21 cellular contexts compared by ENCODE assay signal in the genomic region with DNA sequence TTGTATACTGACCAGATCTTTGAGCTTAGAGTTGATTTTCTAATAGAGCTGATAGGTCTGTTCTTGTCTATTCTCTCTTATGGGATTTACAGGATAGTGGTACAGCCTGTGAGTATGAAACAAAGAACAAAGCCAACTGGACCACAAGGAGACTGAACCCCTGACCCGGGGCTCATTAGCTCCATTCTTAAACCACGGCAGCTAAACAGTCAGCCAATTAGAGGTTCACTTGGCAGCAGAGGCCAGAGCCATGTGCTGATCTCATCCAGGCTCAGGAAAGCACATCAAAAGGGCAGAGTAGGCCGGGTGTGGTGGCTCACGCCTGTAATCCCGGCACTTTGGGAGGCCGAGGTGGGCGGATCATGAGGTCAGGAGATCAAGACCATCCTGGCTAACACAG. TPM values are rescaled to one million over a fixed set of nuclear protein-coding genes. Genes with fewer than 3 reads are reported as not detected.
DNase-seq lines count a peak whose midpoint lies in the region; ATAC-seq and TF ChIP-seq lines count a peak whose summit lies in the region.
"Had no signal": no experiment of that assay in that cellular context is flagged by ENCODE, and none has a peak within 500 bp of the region (broad histone marks: within the 10 kb centered on the region; RNA-seq: fewer than 3 reads in every experiment).

No MANE protein-coding gene starts in this region.

- TF ChIP-seq POLR2A in breast epithelium (IDR thresholded peaks at IDR 0.05), result no peak

- POLR2A ChIA-PET in SK-N-SH (lab: Yijun Ruan, JAX), result no interaction called here

- H3K4me1 ChIP-seq in SK-N-SH (ENCODE audit: control insufficient read depth in 1 of 2, insufficient read depth in 2 of 2, low read depth in 1 of 2, low read length in 1 of 2) (peaks cover 9 to 11% of the 10 kb centered on the region in 2 experiments; a peak in 3 of 4 replicates), breast epithelium (no peaks in the 10 kb centered on the region)

- no peak overlapping the region for H3K4me3 ChIP-seq in SK-N-SH (ENCODE audit: low read depth in 2 of 2, low read length in 1 of 2)
- no peak overlapping the region for H3K4me3 ChIP-seq in retinal pigment epithelial cell (ENCODE audit: low read length)
- H3K4me3 ChIP-seq in breast epithelium, result no peak overlapping the region
- H3K4me3 ChIP-seq: BLaER1 treated with 17β-estradiol and CSF1 and Interleukin-3, amounts not matched to agents 10 nM and 100 nM had no signal

- H3K36me3 ChIP-seq in SK-N-SH (replicated peaks in 1 of 2; ENCODE audit: control insufficient read depth in 1 of 2, insufficient read depth in 2 of 2, low read length in 1 of 2) (peaks cover 0 to 5% of the 10 kb centered on the region in 2 experiments), breast epithelium (no peaks in the 10 kb centered on the region)
- H3K36me3 ChIP-seq: BLaER1 treated with 17β-estradiol and CSF1 and Interleukin-3, amounts not matched to agents 10 nM and 100 nM had no signal

- TF ChIP-seq RAD21 in SK-N-SH (IDR thresholded peaks at IDR 0.05; ENCODE audit: low read length), result no peak

- WGBS in SK-N-SH (ENCODE audit: low lambda C conversion rate), result 80% methylated on average over 7 of the region's 7 CpGs

- H3F3A ChIP-seq in SK-N-SH (replicated peaks; ENCODE audit: insufficient read depth), result peaks cover 29% of the 10 kb centered on the region

- TF ChIP-seq EP300 in SK-N-SH (IDR thresholded peaks at IDR 0.05; ENCODE audit: borderline replicate concordance in 1 of 2, low read depth in 1 of 2, low read length in 1 of 2), result no peak

- H3K9me3 ChIP-seq in SK-N-SH (no peaks in the 10 kb centered on the region), breast epithelium (no peaks in the 10 kb centered on the region)

- no peak overlapping the region for H3K27ac Mint-ChIP-seq in T-helper 2 cell treated with Interferon-gamma antibody and Interleukin-4, amounts not matched to agents 5 μg/mL and 100 μg/mL, for 36 hours
- H3K27ac Mint-ChIP-seq: CD8-positive, alpha-beta memory T cell; IgD-negative memory B cell had no signal

- H2AFZ ChIP-seq in SK-N-SH (ENCODE audit: low read depth), result no peak overlapping the region

- H3K79me2 ChIP-seq in SK-N-SH (ENCODE audit: insufficient read depth), result no peaks in the 10 kb centered on the region

- H3K9me3 Mint-ChIP-seq in T-helper 2 cell treated with Interferon-gamma antibody and Interleukin-4, amounts not matched to agents 5 μg/mL and 100 μg/mL, for 36 hours, result no peaks in the 10 kb centered on the region
- H3K9me3 Mint-ChIP-seq: CD8-positive, alpha-beta memory T cell; IgD-negative memory B cell had no signal

- no peaks in the 10 kb centered on the region for H3K9me2 ChIP-seq in SK-N-SH

- no peaks in the 10 kb centered on the region for H4K20me1 ChIP-seq in SK-N-SH (ENCODE audit: insufficient read depth)
- H4K20me1 ChIP-seq: BLaER1 treated with 17β-estradiol and CSF1 and Interleukin-3, amounts not matched to agents 10 nM and 100 nM had no signal

- no peak overlapping the region for H3K4me3 Mint-ChIP-seq in T-helper 2 cell treated with Interferon-gamma antibody and Interleukin-4, amounts not matched to agents 5 μg/mL and 100 μg/mL, for 36 hours
- H3K4me3 Mint-ChIP-seq: CD8-positive, alpha-beta memory T cell; IgD-negative memory B cell had no signal

- H3K36me3 Mint-ChIP-seq in T-helper 2 cell treated with Interferon-gamma antibody and Interleukin-4, amounts not matched to agents 5 μg/mL and 100 μg/mL, for 36 hours (ENCODE audit: low read depth), result no peaks in the 10 kb centered on the region
- H3K36me3 Mint-ChIP-seq: IgD-negative memory B cell had no signal

- H3K27me3 Mint-ChIP-seq in T-helper 2 cell treated with Interferon-gamma antibody and Interleukin-4, amounts not matched to agents 5 μg/mL and 100 μg/mL, for 36 hours (ENCODE audit: low read depth), result no peaks in the 10 kb centered on the region

- ATAC-seq in SK-N-SH treated with all-trans-retinoic acid at 6 μM for 48 hours, result peak; percentile 3; the same call in 2 of the 3 replicates

- H3K4me1 Mint-ChIP-seq in T-helper 2 cell treated with Interferon-gamma antibody and Interleukin-4, amounts not matched to agents 5 μg/mL and 100 μg/mL, for 36 hours (ENCODE audit: low read depth), result peaks cover 4% of the 10 kb centered on the region
- H3K4me1 Mint-ChIP-seq: CD8-positive, alpha-beta memory T cell had no signal

- CTCF ChIA-PET in SK-N-SH (lab: Yijun Ruan, JAX), result interaction anchor here (0.8 kb wide), 1 partner anchor 21 kb away, joined by 3 read pairs; no protein-coding TSS in a partner anchor

- no peak overlapping the region for H3K9ac ChIP-seq in SK-N-SH
- H3K9ac ChIP-seq: BLaER1 treated with 17β-estradiol and CSF1 and Interleukin-3, amounts not matched to agents 10 nM and 100 nM had no signal

- H3K27ac ChIP-seq in SK-N-SH (ENCODE audit: low read depth in 2 of 2, low read length in 1 of 2) (no peak overlapping the region), breast epithelium (no peak overlapping the region)
- H3K27ac ChIP-seq: BLaER1 treated with 17β-estradiol and CSF1 and Interleukin-3, amounts not matched to agents 10 nM and 100 nM; RWPE1 had no signal

- H3K27me3 ChIP-seq in SK-N-SH (ENCODE audit: insufficient read depth) (no peaks in the 10 kb centered on the region), breast epithelium (no peaks in the 10 kb centered on the region)
- H3K27me3 ChIP-seq: BLaER1 treated with 17β-estradiol and CSF1 and Interleukin-3, amounts not matched to agents 10 nM and 100 nM had no signal

- no peak overlapping the region for H3K4me2 ChIP-seq in SK-N-SH
- H3K4me2 ChIP-seq: BLaER1 treated with 17β-estradiol and CSF1 and Interleukin-3, amounts not matched to agents 10 nM and 100 nM had no signal

- no peak for TF ChIP-seq CTCF in SK-N-SH (IDR thresholded peaks at IDR 0.05)
- no peak for TF ChIP-seq CTCF in retinal pigment epithelial cell (conservative IDR thresholded peaks at IDR 0.05; ENCODE audit: low read depth, low read length)
- TF ChIP-seq CTCF in breast epithelium (IDR thresholded peaks at IDR 0.05), result no peak

- no peak for DNase-seq in SK-N-SH
- peak; percentile 23 for DNase-seq in RPMI7951 (ENCODE audit: low read depth)
- DNase-seq in fibroblast of peridontal ligament (ENCODE audit: extremely low read depth), result peak; percentile 63
- DNase-seq in retinal pigment epithelial cell (ENCODE audit: low read depth), result peak; percentile 65
- no peak for DNase-seq in A172 (ENCODE audit: low spot score)
- no peak for DNase-seq in T-helper 2 cell treated with Interferon-gamma antibody and Interleukin-4, amounts not matched to agents 5 μg/mL and 100 μg/mL, for 36 hours (ENCODE audit: low spot score)
- DNase-seq in breast epithelium (ENCODE audit: low spot score in 2 of 2), result no peak
- DNase-seq: 8988T; CD8-positive, alpha-beta memory T cell; DND-41; GF-D8; Kasumi-1; NCI-H1417; NCI-H187 treated with DMSO at 0.1 percent for 48 hours; NCI-H345; NCI-H69; OCI-M1 had no signal

- intact Hi-C loops in breast epithelium (cut with DNase I; ENCODE audit: low total_unique reads), result no loop called here

TF ChIP-seq in SK-N-SH treated with all-trans-retinoic acid at 6 μM for 48 hours, 23 proteins besides CTCF, POLR2A, EP300 and RAD21 (continues in another document):
- no peak for TF ChIP-seq BACH2 (CRISPR knock-in tag; IDR thresholded peaks at IDR 0.05; ENCODE audit: borderline replicate concordance)

TF ChIP-seq in SK-N-SH, 30 proteins besides CTCF, POLR2A, EP300 and RAD21:
- no peak for TF ChIP-seq TAF1 (IDR thresholded peaks at IDR 0.05; ENCODE audit: borderline replicate concordance, low read depth, low read length)
- no peak for TF ChIP-seq ELF1 (IDR thresholded peaks at IDR 0.05)
- no peak for TF ChIP-seq EZH2phosphoT487 (IDR thresholded peaks at IDR 0.05; ENCODE audit: borderline replicate concordance, low read depth)
- no peak for TF ChIP-seq CHD2 (IDR thresholded peaks at IDR 0.05; ENCODE audit: low read length, partially characterized antibody)
- TF ChIP-seq, protein P1, sequence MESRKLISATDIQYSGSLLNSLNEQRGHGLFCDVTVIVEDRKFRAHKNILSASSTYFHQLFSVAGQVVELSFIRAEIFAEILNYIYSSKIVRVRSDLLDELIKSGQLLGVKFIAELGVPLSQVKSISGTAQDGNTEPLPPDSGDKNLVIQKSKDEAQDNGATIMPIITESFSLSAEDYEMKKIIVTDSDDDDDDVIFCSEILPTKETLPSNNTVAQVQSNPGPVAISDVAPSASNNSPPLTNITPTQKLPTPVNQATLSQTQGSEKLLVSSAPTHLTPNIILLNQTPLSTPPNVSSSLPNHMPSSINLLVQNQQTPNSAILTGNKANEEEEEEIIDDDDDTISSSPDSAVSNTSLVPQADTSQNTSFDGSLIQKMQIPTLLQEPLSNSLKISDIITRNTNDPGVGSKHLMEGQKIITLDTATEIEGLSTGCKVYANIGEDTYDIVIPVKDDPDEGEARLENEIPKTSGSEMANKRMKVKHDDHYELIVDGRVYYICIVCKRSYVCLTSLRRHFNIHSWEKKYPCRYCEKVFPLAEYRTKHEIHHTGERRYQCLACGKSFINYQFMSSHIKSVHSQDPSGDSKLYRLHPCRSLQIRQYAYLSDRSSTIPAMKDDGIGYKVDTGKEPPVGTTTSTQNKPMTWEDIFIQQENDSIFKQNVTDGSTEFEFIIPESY (IDR thresholded peaks at IDR 0.05; ENCODE audit: borderline replicate concordance, low read depth), result no peak
- TF ChIP-seq NFIC (IDR thresholded peaks at IDR 0.05; ENCODE audit: borderline replicate concordance), result no peak
- TF ChIP-seq MEF2A (IDR thresholded peaks at IDR 0.05; ENCODE audit: borderline replicate concordance, low read depth), result no peak
- TF ChIP-seq POLR2AphosphoS5 (IDR thresholded peaks at IDR 0.05; ENCODE audit: low read depth, low read length), result no peak

RNA-seq across cellular contexts. Expression of a gene that starts 59.1 kb away (rescaled TPM):
- polyA plus RNA-seq in SK-N-SH (2012; rRNA removed), result 15.2 and 18.0 TPM in 2 replicates
- 20.7 and 25.8 TPM in 2 replicates for polyA plus RNA-seq in SK-N-SH (2012; cell fraction: cytosol; rRNA removed)
- polyA plus RNA-seq in SK-N-SH (2012; cell fraction: nucleus; rRNA removed), result 6.6 and 8.8 TPM in 2 replicates
- total RNA-seq in RPMI7951 (2014; rRNA removed; shearing (Covaris generic)), result 16.5 and 19.6 TPM in 2 replicates
- total RNA-seq in A172 (2014; rRNA removed; shearing (Covaris generic)), result 21.3 and 78.2 TPM in 2 replicates
- 10 to 100 TPM; 13.1 to 21.2 (median 18.7) TPM for total RNA-seq in breast epithelium

Comparison
In these comparisons a context has a peak if more than half of its experiments do, and no peak if none do; other contexts are left out.
1. DNase-seq: peak in RPMI7951 (single experiment), fibroblast of peridontal ligament (single experiment) and retinal pigment epithelial cell (single experiment); none in SK-N-SH (single experiment), A172 (single experiment), T-helper 2 cell treated with Interferon-gamma antibody and Interleukin-4, amounts not matched to agents 5 μg/mL and 100 μg/mL, for 36 hours (single experiment) and breast epithelium (0 of 2).